In genomic region chr6:44264154-44265002, GRCh38 we compare ENCODE assay signal across 8 cellular contexts. TPM values are rescaled to one million over a fixed set of nuclear protein-coding genes. Genes with fewer than 3 reads are reported as not detected.
DNase-seq lines count a peak whose midpoint lies in the region; ATAC-seq and TF ChIP-seq lines count a peak whose summit lies in the region.

No MANE protein-coding gene starts in this region.

- H3K4me1 Mint-ChIP-seq in activated CD4-positive, alpha-beta memory T cell treated with anti-CD3 and anti-CD28 coated beads for 36 hours (ENCODE audit: low read depth) = peaks cover 41% of the 10 kb centered on the region

- H4K91ac ChIP-seq in IMR-90 (ENCODE audit: insufficient read depth, low read depth, low read length) = peak overlapping the region; percentile 56; the same call in 1 of the 2 replicates

- ATAC-seq in IMR-90 (ENCODE audit: low read depth) = no peak
- ATAC-seq in gastroesophageal sphincter = no peak

- no peak overlapping the region; the same call in 2 of the 3 replicates for H2BK15ac ChIP-seq in IMR-90 (ENCODE audit: low read depth, low read length)

- intact Hi-C loops in IMR-90 (cut with micrococcal nuclease) = no loop called here
- intact Hi-C loops in activated CD4-positive, alpha-beta memory T cell treated with anti-CD3 and anti-CD28 coated beads for 36 hours (cut with micrococcal nuclease) = loop anchor here (1.0 to 2.0 kb wide), 7 partner anchors 7 to 138 kb away; partner anchors contain the start of genes CDC5L, HSP90AB1, SLC29A1 and SLC35B2

- peak; percentile 59 for DNase-seq in stimulated activated CD4-positive, alpha-beta T cell treated with anti-CD3 and anti-CD28 coated beads, Interleukin-15, amount 100 ng/mL, for 24 hours
- DNase-seq in stimulated activated CD4-positive, alpha-beta T cell treated with anti-CD3 and anti-CD28 coated beads, Interleukin-12 subunit alpha, Interleukin-12 subunit beta, amount 100 ng/mL, for 4 hours = no peak
- peak; percentile 31 for DNase-seq in IMR-90
- peak; percentile 64 for DNase-seq in activated CD4-positive, alpha-beta memory T cell treated with anti-CD3 and anti-CD28 coated beads for 36 hours
- peak; percentile 60 for DNase-seq in pons (ENCODE audit: low spot score)
- no peak for DNase-seq in DMS114 treated with DMSO at 0.1 percent for 48 hours (lab: John Stamatoyannopoulos, UW; ENCODE audit: unreplicated experiment)
- no peak for DNase-seq in AG08395 (ENCODE audit: low spot score)

- peak overlapping the region; percentile 9; the same call in 1 of the 2 replicates for H3K18ac ChIP-seq in IMR-90 (ENCODE audit: low read depth, low read length)

- H3K4me1 ChIP-seq in IMR-90 (ENCODE audit: control insufficient read depth, insufficient read depth, low read length) = peaks cover 22% of the 10 kb centered on the region
- peaks cover 4 to 36% (median 29%) of the 10 kb centered on the region in 3 donors for H3K4me1 ChIP-seq in gastroesophageal sphincter

- peak overlapping the region; percentile 97 for H3K4me3 Mint-ChIP-seq in activated CD4-positive, alpha-beta memory T cell treated with anti-CD3 and anti-CD28 coated beads for 36 hours

- H2AK5ac ChIP-seq in IMR-90 (ENCODE audit: low read depth, low read length) = peak overlapping the region; percentile 84

- H4K8ac ChIP-seq in IMR-90 (ENCODE audit: low read depth in 2 of 2, low read length in 2 of 2) = peak overlapping the region; percentile 39 to 55; a peak in 2 of 4 replicates

- in situ Hi-C loops in IMR-90 (cut with MboI; ENCODE audit: low sequenced_read_pairs) = no loop called here

- peak overlapping the region; percentile 82 for H3K9ac ChIP-seq in IMR-90 (ENCODE audit: low read depth, low read length)

- H3K4me3 ChIP-seq in IMR-90 (ENCODE audit: insufficient read depth, low read depth, low read length) = peak overlapping the region; percentile 90
- H3K4me3 ChIP-seq in gastroesophageal sphincter = peak overlapping the region; percentile 41 to 87

- no peak overlapping the region; the same call in 1 of the 2 replicates for H2BK20ac ChIP-seq in IMR-90 (ENCODE audit: low read depth, low read length)

- H3K14ac ChIP-seq in IMR-90 (replicated peaks; ENCODE audit: low read depth, low read length) = peak overlapping the region; percentile 96

- peak overlapping the region; percentile 75 for H3K27ac ChIP-seq in IMR-90 (ENCODE audit: insufficient read depth, low read length)
- H3K27ac ChIP-seq in gastroesophageal sphincter = peak overlapping the region in 3 of 4 donors; percentile 87 to 91 (median 90)

- H2BK5ac ChIP-seq in IMR-90 (ENCODE audit: low read depth, low read length, poor library complexity, severe bottlenecking) = peak overlapping the region; percentile 29

- peak overlapping the region; percentile 91 for H2AFZ ChIP-seq in IMR-90 (replicated peaks; ENCODE audit: low read length, poor library complexity)

- H3K36me3 ChIP-seq in IMR-90 (ENCODE audit: control insufficient read depth, insufficient read depth, low read length) (peaks cover 7% of the 10 kb centered on the region), gastroesophageal sphincter (peaks cover 0 to 15% of the 10 kb centered on the region in 2 donors)

- no peaks in the 10 kb centered on the region for H3K9me3 ChIP-seq in IMR-90 (ENCODE audit: control insufficient read depth, insufficient read depth, low read length)
- no peaks in the 10 kb centered on the region for H3K9me3 ChIP-seq in gastroesophageal sphincter

- H2BK120ac ChIP-seq in IMR-90 (ENCODE audit: low read depth, low read length) = no peak overlapping the region; the same call in 1 of the 2 replicates

- TF ChIP-seq POLR2A in IMR-90 (IDR thresholded peaks at IDR 0.05; ENCODE audit: low read depth, low read length) (no peak), gastroesophageal sphincter (IDR thresholded peaks at IDR 0.05) (no peak)

- TF ChIP-seq EP300 in gastroesophageal sphincter (IDR thresholded peaks at IDR 0.05) = no peak

- WGBS in IMR-90 (ENCODE audit: extremely low coverage in 2 of 2, insufficient read length in 1 of 2), 2 experiments = no CpG with 5 or more reads among the region's 13 CpGs
- 0 to 11% methylated on average over 5 to 6 of the region's 13 CpGs for whole genome bisulfite sequencing in gastroesophageal sphincter (ENCODE audit: low coverage in 1 of 2), 2 donors

- H3K27me3 Mint-ChIP-seq in activated CD4-positive, alpha-beta memory T cell treated with anti-CD3 and anti-CD28 coated beads for 36 hours = peaks cover 10% of the 10 kb centered on the region

- dilution Hi-C loops in IMR-90 (cut with HindIII; ENCODE audit: low sequenced_read_pairs, unreplicated experiment) = no loop called here

- no TSS peak for BruUV-seq in IMR-90 (replicated peaks; lab: Mats Ljungman, UMichigan)

- H3K9me3 Mint-ChIP-seq in activated CD4-positive, alpha-beta memory T cell treated with anti-CD3 and anti-CD28 coated beads for 36 hours = no peaks in the 10 kb centered on the region

- H3K4ac ChIP-seq in IMR-90 (ENCODE audit: low read depth, low read length) = peak overlapping the region; percentile 74

- POLR2A ChIA-PET in IMR-90 (lab: Charles Lee; ENCODE audit: unreplicated experiment) = no interaction called here
- POLR2A ChIA-PET in activated CD4-positive, alpha-beta memory T cell treated with anti-CD3 and anti-CD28 coated beads for 36 hours (lab: Charles Lee) = interaction anchor here (0.5 to 4.7 kb wide), 8 partner anchors 8 to 1120 kb away, joined by 3 to 79 read pairs (median 4); partner anchors contain the start of genes HSP90AB1 and SLC29A1

- H3K36me3 Mint-ChIP-seq in activated CD4-positive, alpha-beta memory T cell treated with anti-CD3 and anti-CD28 coated beads for 36 hours = peaks cover 26% of the 10 kb centered on the region

- no peak for TF ChIP-seq RAD21 in IMR-90 (IDR thresholded peaks at IDR 0.05; ENCODE audit: low read length)

- peak overlapping the region; percentile 98 for H2AK9ac ChIP-seq in IMR-90 (replicated peaks; ENCODE audit: low read depth, low read length, poor library complexity)

- H3K27me3 ChIP-seq in IMR-90 (ENCODE audit: control insufficient read depth, insufficient read depth, low read length) = peaks cover 12% of the 10 kb centered on the region
- H3K27me3 ChIP-seq in gastroesophageal sphincter = peaks cover 15% of the 10 kb centered on the region

- peaks cover 9% of the 10 kb centered on the region for H4K20me1 ChIP-seq in IMR-90 (ENCODE audit: insufficient read depth, low read length)

- TF ChIP-seq CTCF in IMR-90 (conservative IDR thresholded peaks at IDR 0.05; ENCODE audit: low read depth, low read length) = no peak
- TF ChIP-seq CTCF in gastroesophageal sphincter (IDR thresholded peaks at IDR 0.05) = no peak

- peak overlapping the region; percentile 14; the same call in 1 of the 2 replicates for H3K56ac ChIP-seq in IMR-90 (ENCODE audit: extremely low read depth, insufficient read depth, low read length)

- peak overlapping the region; percentile 99 for H3K4me2 ChIP-seq in IMR-90 (ENCODE audit: low read depth, low read length)

- H3K23ac ChIP-seq in IMR-90 (ENCODE audit: low read depth, low read length) = peak overlapping the region; percentile 88; the same call in 1 of the 2 replicates

- CTCF ChIA-PET in IMR-90 (lab: Yijun Ruan, JAX) = interaction anchor here (0.7 to 1.6 kb wide), 2 partner anchors 49 to 101 kb away, joined by 3 to 4 read pairs; partner anchors contain the start of gene AARS2
- CTCF ChIA-PET in activated CD4-positive, alpha-beta memory T cell treated with anti-CD3 and anti-CD28 coated beads for 36 hours (lab: Charles Lee) = interaction anchor here (0.6 to 5.8 kb wide), 10 partner anchors 8 to 73 kb away, joined by 3 to 68 read pairs (median 4); partner anchors contain the start of genes AARS2 and HSP90AB1

- H3K27ac Mint-ChIP-seq in activated CD4-positive, alpha-beta memory T cell treated with anti-CD3 and anti-CD28 coated beads for 36 hours = peak overlapping the region; percentile 94

- H3K9me1 ChIP-seq in IMR-90 (ENCODE audit: insufficient read depth, low read length) = peaks cover 14% of the 10 kb centered on the region

- H4K5ac ChIP-seq in IMR-90 (ENCODE audit: low read depth, low read length) = no peak overlapping the region

- H3K79me1 ChIP-seq in IMR-90 (ENCODE audit: low read depth in 1 of 2, low read length in 2 of 2) = peaks cover 24 to 37% of the 10 kb centered on the region in 2 experiments

RNA-seq across cellular contexts. Expression of gene NFKBIE, which starts 1.0 kb away (rescaled TPM):
- total RNA-seq in IMR-90 (2012; rRNA removed) = 7.5 and 7.9 TPM in 2 replicates
- 13.0 and 16.7 TPM in 2 replicates for polyA plus RNA-seq in IMR-90 (2012; rRNA removed)
- 17.6 and 22.6 TPM in 2 replicates for polyA plus RNA-seq in IMR-90 (2012; cell fraction: cytosol; rRNA removed)
- polyA plus RNA-seq in IMR-90 (2012; cell fraction: nucleus; rRNA removed; ENCODE audit: low replicate concordance) = 14.5 and 23.0 TPM in 2 replicates
- 10 to 100 TPM; 24.7 to 25.1 TPM for total RNA-seq in activated CD4-positive, alpha-beta memory T cell treated with anti-CD3 and anti-CD28 coated beads for 36 hours
- 10 to 100 TPM in 1 of 4 donors, 1 to 10 TPM in 3; 4.2 to 13.4 (median 5.7) TPM for total RNA-seq in gastroesophageal sphincter

RNA-seq across cellular contexts. Expression of gene TMEM151B, which starts 5.9 kb away (rescaled TPM):
- total RNA-seq in IMR-90 (2012; rRNA removed) (not detected in 2 replicates), gastroesophageal sphincter (under 1 TPM in 2 of 4 donors, not detected in 2; 0.27 to 0.69 TPM)
- not detected in 2 replicates for polyA plus RNA-seq in IMR-90 (2012; rRNA removed)
- 0.01 TPM in 1 of 2 replicates, not detected in the other for polyA plus RNA-seq in IMR-90 (2012; cell fraction: cytosol; rRNA removed)
- polyA plus RNA-seq in IMR-90 (2012; cell fraction: nucleus; rRNA removed; ENCODE audit: low replicate concordance) = 0.06 and 0.15 TPM in 2 replicates
- total RNA-seq in activated CD4-positive, alpha-beta memory T cell treated with anti-CD3 and anti-CD28 coated beads for 36 hours = under 1 TPM; 0.07 to 0.12 TPM

RNA-seq across cellular contexts. Expression of gene SLC35B2, which starts 7.0 kb away (rescaled TPM):
- total RNA-seq in IMR-90 (2012; rRNA removed) (41.7 and 51.4 TPM in 2 replicates), gastroesophageal sphincter (10 to 100 TPM; 21.3 to 34.0 (median 25.6) TPM)
- 89.9 and 94.8 TPM in 2 replicates for polyA plus RNA-seq in IMR-90 (2012; rRNA removed)
- 91.0 and 123 TPM in 2 replicates for polyA plus RNA-seq in IMR-90 (2012; cell fraction: cytosol; rRNA removed)
- 64.5 and 76.3 TPM in 2 replicates for polyA plus RNA-seq in IMR-90 (2012; cell fraction: nucleus; rRNA removed; ENCODE audit: low replicate concordance)
- total RNA-seq in activated CD4-positive, alpha-beta memory T cell treated with anti-CD3 and anti-CD28 coated beads for 36 hours = 10 to 100 TPM; 16.5 to 16.8 TPM

RNA-seq across cellular contexts. Expression of gene HSP90AB1, which starts 17.5 kb away (rescaled TPM):
- total RNA-seq in IMR-90 (2012; rRNA removed) (1,307 and 1,440 TPM in 2 replicates), gastroesophageal sphincter (100 to 1,000 TPM; 553 to 749 (median 626) TPM)
- 771 and 887 TPM in 2 replicates for polyA plus RNA-seq in IMR-90 (2012; rRNA removed)
- 246 and 656 TPM in 2 replicates for polyA plus RNA-seq in IMR-90 (2012; cell fraction: cytosol; rRNA removed)
- 158 and 414 TPM in 2 replicates for polyA plus RNA-seq in IMR-90 (2012; cell fraction: nucleus; rRNA removed; ENCODE audit: low replicate concordance)
- 1,000 to 10,000 TPM; 1,671 to 1,695 TPM for total RNA-seq in activated CD4-positive, alpha-beta memory T cell treated with anti-CD3 and anti-CD28 coated beads for 36 hours

RNA-seq across cellular contexts. Expression of gene SLC29A1, which starts 41.0 kb away (rescaled TPM):
- 4.1 and 4.7 TPM in 2 replicates for total RNA-seq in IMR-90 (2012; rRNA removed)
- 22.1 and 23.2 TPM in 2 replicates for polyA plus RNA-seq in IMR-90 (2012; rRNA removed)
- polyA plus RNA-seq in IMR-90 (2012; cell fraction: cytosol; rRNA removed) = 20.7 and 23.2 TPM in 2 replicates
- 33.9 and 57.0 TPM in 2 replicates for polyA plus RNA-seq in IMR-90 (2012; cell fraction: nucleus; rRNA removed; ENCODE audit: low replicate concordance)
- 10 to 100 TPM; 47.6 to 50.0 TPM for total RNA-seq in activated CD4-positive, alpha-beta memory T cell treated with anti-CD3 and anti-CD28 coated beads for 36 hours
- 100 to 1,000 TPM; 101 to 281 (median 134) TPM for total RNA-seq in gastroesophageal sphincter

Comparison
In these comparisons a context has a peak if more than half of its experiments do, and no peak if none do; other contexts are left out.
1. DNase-seq: peak in stimulated activated CD4-positive, alpha-beta T cell treated with anti-CD3 and anti-CD28 coated beads, Interleukin-15, amount 100 ng/mL, for 24 hours (single experiment), IMR-90 (single experiment), activated CD4-positive, alpha-beta memory T cell treated with anti-CD3 and anti-CD28 coated beads for 36 hours (single experiment) and pons (single experiment); none in stimulated activated CD4-positive, alpha-beta T cell treated with anti-CD3 and anti-CD28 coated beads, Interleukin-12 subunit alpha, Interleukin-12 subunit beta, amount 100 ng/mL, for 4 hours (single experiment), DMS114 treated with DMSO at 0.1 percent for 48 hours (single experiment) and AG08395 (single experiment).